7 cellular contexts compared by ENCODE assay signal in the genomic region with DNA sequence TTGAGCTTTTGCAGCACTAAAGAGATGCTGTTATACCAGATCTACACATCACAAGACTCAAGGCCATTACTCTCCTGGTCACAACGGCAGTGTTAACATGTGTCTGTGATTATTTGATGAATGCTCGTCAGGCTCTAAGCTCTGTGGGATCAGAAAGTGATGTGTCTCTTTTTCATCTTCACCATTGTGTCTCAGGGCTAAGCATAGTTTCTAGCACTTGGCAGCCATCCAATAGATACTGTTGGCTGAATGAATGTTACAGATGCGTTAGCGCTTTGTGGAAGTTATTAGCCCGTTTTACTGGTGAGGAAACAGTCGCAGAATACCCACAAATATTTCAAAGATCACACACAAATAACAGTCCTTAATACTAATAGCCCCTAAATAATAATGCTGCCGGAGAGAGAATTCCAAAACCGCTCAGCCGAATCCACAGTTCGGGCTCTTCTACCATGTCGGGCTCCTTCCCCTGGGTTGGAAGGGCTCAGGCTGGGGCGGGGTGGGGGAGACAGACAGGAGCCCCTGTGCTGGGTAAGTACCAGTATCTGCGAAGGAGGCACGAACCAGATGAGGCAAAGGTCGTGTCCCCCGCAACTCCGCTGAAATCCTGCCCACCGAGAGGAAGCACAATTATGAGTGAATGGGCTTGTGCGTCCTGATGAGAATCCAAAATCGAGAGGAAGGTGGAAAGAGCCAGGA. TPM values are rescaled to one million over a fixed set of nuclear protein-coding genes. Genes with fewer than 3 reads are reported as not detected.
DNase-seq lines count a peak whose midpoint lies in the region; ATAC-seq and TF ChIP-seq lines count a peak whose summit lies in the region.

No MANE protein-coding gene starts in this region.

- H4K8ac ChIP-seq in H9 (replicated peaks; ENCODE audit: insufficient read length, low read depth, low read length), result no peak overlapping the region

- H2AFZ ChIP-seq in H9 (ENCODE audit: low read length), result no peak overlapping the region

- no peaks in the 10 kb centered on the region for H3K9me3 ChIP-seq in H9 (ENCODE audit: control insufficient read depth, low read depth, low read length)
- no peaks in the 10 kb centered on the region for H3K9me3 ChIP-seq in gastroesophageal sphincter

- no peaks in the 10 kb centered on the region for H3K79me2 ChIP-seq in H9 (ENCODE audit: insufficient read depth, low read length)

- WGBS in H9 (ENCODE audit: extremely low coverage, insufficient read length, low lambda C conversion rate), result no CpG with 5 or more reads among the region's 20 CpGs
- WGBS in gastroesophageal sphincter (ENCODE audit: low coverage in 1 of 2), 2 donors, result 11 to 13% methylated on average over 14 to 17 of the region's 20 CpGs

- H2AK5ac ChIP-seq in H9 (ENCODE audit: insufficient read length, low read length), result no peak overlapping the region

- H2BK120ac ChIP-seq in H9 (ENCODE audit: low read depth, low read length, poor library complexity, severe bottlenecking), result no peak overlapping the region

- no peak for TF ChIP-seq EP300 in gastroesophageal sphincter (IDR thresholded peaks at IDR 0.05)

- H3K27me3 ChIP-seq in H9 (ENCODE audit: insufficient read depth, low read length) (peaks cover 26% of the 10 kb centered on the region), gastroesophageal sphincter (no peaks in the 10 kb centered on the region)

- DNase-seq in H9, result no peak
- peak; percentile 56 for DNase-seq in RPMI8226
- no peak for DNase-seq in stimulated activated naive CD4-positive, alpha-beta T cell treated with Interleukin-2 at 50 U/mL for 16 hours (lab: John Stamatoyannopoulos, UW)

- ATAC-seq in gastroesophageal sphincter, result no peak
- no peak for ATAC-seq in HG02571 (IDR thresholded peaks at IDR 0.05; ENCODE audit: unreplicated experiment)
- no peak for ATAC-seq in GM21529 (IDR thresholded peaks at IDR 0.05; ENCODE audit: unreplicated experiment)

- no peak overlapping the region for H2BK5ac ChIP-seq in H9 (ENCODE audit: insufficient read length, low read length)

- no peak overlapping the region for H2BK15ac ChIP-seq in H9 (ENCODE audit: low read depth, low read length)

- TF ChIP-seq CTCF in H9 (conservative IDR thresholded peaks at IDR 0.05) (no peak), gastroesophageal sphincter (IDR thresholded peaks at IDR 0.05) (no peak)

- H3K27ac ChIP-seq in H9 (ENCODE audit: insufficient read length, low read depth, low read length) (no peak overlapping the region), gastroesophageal sphincter (peak overlapping the region in 1 of 4 donors; percentile 58), skin epidermis (no peak overlapping the region)

- H3K14ac ChIP-seq in H9 (ENCODE audit: insufficient read depth, low read length), result no peak overlapping the region

- peak overlapping the region; percentile 77 to 90 for H3K4me3 Mint-ChIP-seq in H9

- H3K23ac ChIP-seq in H9 (ENCODE audit: insufficient read length, low read depth, low read length), result no peak overlapping the region

- no peak overlapping the region for H3K4ac ChIP-seq in H9 (ENCODE audit: low read depth, low read length)

- no peak overlapping the region for H3K9ac ChIP-seq in H9 (ENCODE audit: extremely low read depth, insufficient read length, low read length)

- H4K91ac ChIP-seq in H9 (ENCODE audit: insufficient read length, low read depth, low read length), result no peak overlapping the region

- no peak for TF ChIP-seq POLR2A in gastroesophageal sphincter (IDR thresholded peaks at IDR 0.05)

- peaks cover 14 to 15% of the 10 kb centered on the region in 2 experiments for H3K4me1 Mint-ChIP-seq in H9

- no peaks in the 10 kb centered on the region for H4K20me1 ChIP-seq in H9 (ENCODE audit: control insufficient read depth, insufficient read depth, insufficient read length)

- H3K9me3 Mint-ChIP-seq in H9, result no peaks in the 10 kb centered on the region

- H3K36me3 ChIP-seq in gastroesophageal sphincter, result no peaks in the 10 kb centered on the region

- peaks cover 13% of the 10 kb centered on the region for H3K23me2 ChIP-seq in H9 (ENCODE audit: insufficient read length, low read depth, low read length, poor library complexity, severe bottlenecking)

- H3K79me1 ChIP-seq in H9 (ENCODE audit: insufficient read depth, low read depth, low read length, poor library complexity, severe bottlenecking), result no peaks in the 10 kb centered on the region

- H3K4me1 ChIP-seq in H9 (ENCODE audit: insufficient read depth, low read length) (no peaks in the 10 kb centered on the region), gastroesophageal sphincter (peaks cover 0 to 21% (median 8%) of the 10 kb centered on the region in 3 donors)

- no peaks in the 10 kb centered on the region; a peak in 1 of 7 replicates for H3K36me3 Mint-ChIP-seq in H9 (ENCODE audit: insufficient read depth in 1 of 3, low read depth in 3 of 3)

- no peak overlapping the region for H2BK20ac ChIP-seq in H9 (ENCODE audit: low read depth, low read length, poor library complexity, severe bottlenecking)

- H3K4me3 ChIP-seq in gastroesophageal sphincter, result peak overlapping the region; percentile 47 to 59
- H3K4me3 ChIP-seq in skin epidermis, result peak overlapping the region in 4 of 7 experiments; percentile 34 to 47 (median 39)

- no peak overlapping the region for H3K56ac ChIP-seq in H9 (ENCODE audit: insufficient read length, low read depth, low read length)

- peak overlapping the region; percentile 92 for H3K4me2 ChIP-seq in H9 (ENCODE audit: insufficient read depth, insufficient read length, low read length)

- H3K27ac Mint-ChIP-seq in H9, result no peak overlapping the region

- peaks cover 81% of the 10 kb centered on the region for H3K27me3 Mint-ChIP-seq in H9 (ENCODE audit: low read depth)

- no peak overlapping the region for H3K18ac ChIP-seq in H9 (ENCODE audit: insufficient read length, low read depth, low read length)

- H3T11ph ChIP-seq in H9 (ENCODE audit: low read length), result no peak overlapping the region

- H4K5ac ChIP-seq in H9 (ENCODE audit: insufficient read length, low read depth, low read length), result no peak overlapping the region

- no peak overlapping the region for H2BK12ac ChIP-seq in H9 (ENCODE audit: insufficient read length, low read depth, low read length)

RNA-seq across cellular contexts. Expression of a gene that starts 1.1 kb away (rescaled TPM):
- total RNA-seq in H9 (2021) (1.0 and 1.7 TPM in 2 replicates), gastroesophageal sphincter (1 to 10 TPM in 2 of 4 donors, under 1 TPM in 2; 0.15 to 1.3 (median 0.68) TPM)
